ENCODE assay signal across 19 cellular contexts in genomic region chr2:210562136-210563080, GRCh38. TPM values are rescaled to one million over a fixed set of nuclear protein-coding genes. Genes with fewer than 3 reads are reported as not detected.
DNase-seq lines count a peak whose midpoint lies in the region; ATAC-seq and FAIRE-seq lines count a peak whose summit lies in the region.
"Had no signal": no experiment of that assay in that cellular context is flagged by ENCODE, and none has a peak within 500 bp of the region (broad histone marks: within the 10 kb centered on the region; RNA-seq: fewer than 3 reads in every experiment).

No MANE protein-coding gene starts in this region.

- H2AK5ac ChIP-seq in trophoblast cell (ENCODE audit: low read length), result no peak overlapping the region

- DNase-seq in left kidney (ENCODE audit: low read depth, low spot score) (peak; percentile 37), trophoblast cell (peak; percentile 10 to 73), HT-29 (ENCODE audit: low spot score) (no peak)
- DNase-seq: CD4-positive, CD25-positive, alpha-beta regulatory T cell; DMS79 treated with DMSO at 0.1 percent for 48 hours; H9; KG1; NCI-H1092 treated with DMSO at 0.1 percent for 48 hours; NCI-H146; NCI-H2029 treated with DMSO at 0.1 percent for 48 hours; NCI-H226; NCI-H524; NCI-H774; Peyer's patch had no signal

- no peak overlapping the region for H3K27ac ChIP-seq in trophoblast cell (ENCODE audit: low read depth, low read length)
- H3K27ac ChIP-seq: HL-60, Peyer's patch had no signal

- H2BK5ac ChIP-seq in trophoblast cell (ENCODE audit: low read depth, low read length, poor library complexity), result no peak overlapping the region

- no peak overlapping the region for H2BK120ac ChIP-seq in trophoblast cell (ENCODE audit: insufficient read depth, low read length, poor library complexity)

- no peaks in the 10 kb centered on the region for H3K27me3 ChIP-seq in trophoblast cell (ENCODE audit: insufficient read depth, low read length)
- H3K27me3 ChIP-seq: Peyer's patch had no signal

- no peaks in the 10 kb centered on the region for H3K79me1 ChIP-seq in trophoblast cell (ENCODE audit: low read length)

- H3K18ac ChIP-seq in trophoblast cell (ENCODE audit: low read length), result no peak overlapping the region

- no peak overlapping the region for H3K4me3 ChIP-seq in trophoblast cell (ENCODE audit: low read depth, low read length)
- H3K4me3 ChIP-seq: Peyer's patch had no signal

- no peak overlapping the region for H2AFZ ChIP-seq in trophoblast cell (ENCODE audit: insufficient read depth, low read length, poor library complexity)

- H3K23ac ChIP-seq in trophoblast cell (ENCODE audit: low read length), result no peak overlapping the region

- H3K9ac ChIP-seq in trophoblast cell (ENCODE audit: low read length), result no peak overlapping the region

- no peak overlapping the region for H3K4me2 ChIP-seq in trophoblast cell (ENCODE audit: low read length)

- no peaks in the 10 kb centered on the region for H3K9me3 ChIP-seq in trophoblast cell (ENCODE audit: insufficient read depth, low read depth, low read length)
- H3K9me3 ChIP-seq: Peyer's patch had no signal

- no CpG with 5 or more reads among the region's 5 CpGs for WGBS in trophoblast cell (ENCODE audit: extremely low coverage, insufficient coverage, insufficient read length)

- no peak for ATAC-seq in HG02970 (IDR thresholded peaks at IDR 0.05; ENCODE audit: low FRiP score, unreplicated experiment)
- ATAC-seq in GM18520 (IDR thresholded peaks at IDR 0.05; ENCODE audit: unreplicated experiment), result no peak

- no peak overlapping the region for H4K8ac ChIP-seq in trophoblast cell (ENCODE audit: low read depth, low read length)

- H3K36me3 ChIP-seq in trophoblast cell (ENCODE audit: control insufficient read depth in 1 of 2, insufficient read depth in 2 of 2, low read length in 2 of 2), result no peaks in the 10 kb centered on the region

- no peak overlapping the region for H3K14ac ChIP-seq in trophoblast cell (ENCODE audit: low read length)

- no peaks in the 10 kb centered on the region for H3K79me2 ChIP-seq in trophoblast cell (ENCODE audit: control insufficient read depth, insufficient read depth, low read length, poor library complexity)

- no peak overlapping the region for H2BK12ac ChIP-seq in trophoblast cell (ENCODE audit: low read length)

- H3K4me1 ChIP-seq in trophoblast cell (ENCODE audit: control insufficient read depth in 1 of 2, insufficient read depth in 2 of 2, low read length in 2 of 2), result no peaks in the 10 kb centered on the region
- H3K4me1 ChIP-seq: Peyer's patch had no signal

- no peak overlapping the region for H4K12ac ChIP-seq in trophoblast cell (ENCODE audit: low read depth, low read length)

- no peak overlapping the region for H3K4ac ChIP-seq in trophoblast cell (ENCODE audit: low read depth, low read length)

- no peak overlapping the region for H4K91ac ChIP-seq in trophoblast cell (ENCODE audit: low read depth, low read length)

- FAIRE-seq in A204.1 (lab: Jason Lieb, UNC) (peak; percentile 29), endometrium (lab: Jason Lieb, UNC) (peak; percentile 31)

RNA-seq across cellular contexts. Expression of gene CPS1, which starts 6.0 kb away (rescaled TPM):
- 9.9 and 11.2 TPM in 2 replicates for polyA plus RNA-seq in trophoblast cell (2013)
- not detected in 2 replicates for total RNA-seq in HT-29 (2014; rRNA removed; shearing (Covaris generic))
- polyA plus RNA-seq: CD4-positive, CD25-positive, alpha-beta regulatory T cell had no signal
